Comparison of ENCODE assay signal across 40 cellular contexts in genomic region chr7:113986216-113986615, GRCh38.
"Had no signal": no experiment of that assay in that cellular context is flagged by ENCODE, and none has a peak within 500 bp of the region (broad histone marks: within the 10 kb centered on the region; RNA-seq: fewer than 3 reads in every experiment).

No MANE protein-coding gene starts in this region.

- H3K4me3 Mint-ChIP-seq: activated naive CD4-positive, alpha-beta T cell treated with anti-CD3 and anti-CD28 coated beads for 36 hours; activated naive CD4-positive, alpha-beta T cell treated with anti-CD3 and anti-CD28 coated beads, Interleukin-2, amount 10 ng/mL, durations not matched to agents 7 days and 5 days; activated naive CD4-positive, alpha-beta T cell treated with anti-CD3 and anti-CD28 coated beads, Interleukin-2, amount 50 U/mL, for 24 hours; activated naive CD8-positive, alpha-beta T cell; activated naive CD8-positive, alpha-beta T cell treated with anti-CD3 and anti-CD28 coated beads for 36 hours; activated naive CD8-positive, alpha-beta T cell treated with anti-CD3 and anti-CD28 coated beads, Interleukin-2, amount 10 ng/mL, durations not matched to agents 7 days and 5 days; activated naive CD8-positive, alpha-beta T cell treated with anti-CD3 and anti-CD28 coated beads, Interleukin-2, amount 50 U/mL, for 24 hours; activated T-cell treated with anti-CD3 and anti-CD28 coated beads, Interleukin-2, amount 50 U/mL, for 24 hours; activated T-cell treated with anti-CD3 and anti-CD28 coated beads, Interleukin-2, amount 50 U/mL, for 4 hours; activated T-cell treated with anti-CD3 and anti-CD28 coated beads, Interleukin-2, amount 50 U/mL, for 72 hours; activated T-helper 1 cell treated with anti-CD3 and anti-CD28 coated beads, Interleukin-12 subunit alpha, Interleukin-12 subunit beta, Interleukin-2, Interleukin-4 antibody, amounts not matched to agents 30 ng/mL and 10 ng/mL and 1 ng/mL, durations not matched to agents 14 hours and 24 hours and 36 hours; activated T-helper 17 cell treated with anti-CD3 and anti-CD28 coated beads, Interleukin-2, amount 50 U/mL, for 72 hours; brain; central memory CD8-positive, alpha-beta T cell had no signal

- H3K4me1 ChIP-seq: adrenal gland, ascending aorta, body of pancreas, breast epithelium had no signal

- FAIRE-seq: astrocyte, bronchial epithelial cell had no signal

- H3K4me1 Mint-ChIP-seq: activated naive CD4-positive, alpha-beta T cell treated with anti-CD3 and anti-CD28 coated beads, Interleukin-2, amount 10 ng/mL, durations not matched to agents 7 days and 5 days; activated naive CD4-positive, alpha-beta T cell treated with anti-CD3 and anti-CD28 coated beads, Interleukin-2, amount 50 U/mL, for 24 hours; activated naive CD8-positive, alpha-beta T cell treated with anti-CD3 and anti-CD28 coated beads for 36 hours; activated naive CD8-positive, alpha-beta T cell treated with anti-CD3 and anti-CD28 coated beads, Interleukin-2, amount 10 ng/mL, durations not matched to agents 7 days and 5 days; activated naive CD8-positive, alpha-beta T cell treated with anti-CD3 and anti-CD28 coated beads, Interleukin-2, amount 50 U/mL, for 24 hours; activated T-helper 17 cell treated with anti-CD3 and anti-CD28 coated beads, Interleukin-2, amount 50 U/mL, for 72 hours; brain; central memory CD8-positive, alpha-beta T cell had no signal

- H3K27ac Mint-ChIP-seq: activated naive CD4-positive, alpha-beta T cell treated with anti-CD3 and anti-CD28 coated beads for 36 hours; activated naive CD4-positive, alpha-beta T cell treated with anti-CD3 and anti-CD28 coated beads, Interleukin-2, amount 10 ng/mL, durations not matched to agents 7 days and 5 days; activated naive CD4-positive, alpha-beta T cell treated with anti-CD3 and anti-CD28 coated beads, Interleukin-2, amount 50 U/mL, for 24 hours; activated naive CD4-positive, alpha-beta T cell treated with anti-CD3 and anti-CD28 coated beads, Interleukin-2, amount 50 U/mL, for 72 hours; activated naive CD8-positive, alpha-beta T cell; activated naive CD8-positive, alpha-beta T cell treated with anti-CD3 and anti-CD28 coated beads for 36 hours; activated naive CD8-positive, alpha-beta T cell treated with anti-CD3 and anti-CD28 coated beads, Interleukin-2, amount 10 ng/mL, durations not matched to agents 7 days and 5 days; activated naive CD8-positive, alpha-beta T cell treated with anti-CD3 and anti-CD28 coated beads, Interleukin-2, amount 50 U/mL, for 24 hours; activated T-cell treated with anti-CD3 and anti-CD28 coated beads, Interleukin-2, amount 50 U/mL, for 24 hours; activated T-cell treated with anti-CD3 and anti-CD28 coated beads, Interleukin-2, amount 50 U/mL, for 72 hours; activated T-helper 1 cell treated with anti-CD3 and anti-CD28 coated beads, Interleukin-12 subunit alpha, Interleukin-12 subunit beta, Interleukin-2, Interleukin-4 antibody, amounts not matched to agents 30 ng/mL and 10 ng/mL and 1 ng/mL, durations not matched to agents 14 hours and 24 hours and 36 hours; activated T-helper 17 cell treated with anti-CD3 and anti-CD28 coated beads, Interleukin-2, amount 50 U/mL, for 72 hours; activated T-helper 2 cell treated with anti-CD3 and anti-CD28 coated beads, Interferon-gamma antibody, Interleukin-2, Interleukin-4, amounts not matched to agents 10 μg/mL and 5 μg/mL and 100 μg/mL, durations not matched to agents 14 hours and 24 hours and 36 hours; brain had no signal

- H3K9me3 Mint-ChIP-seq: activated naive CD4-positive, alpha-beta T cell treated with anti-CD3 and anti-CD28 coated beads for 36 hours; activated naive CD4-positive, alpha-beta T cell treated with anti-CD3 and anti-CD28 coated beads, Interleukin-2, amount 10 ng/mL, durations not matched to agents 7 days and 5 days; activated naive CD4-positive, alpha-beta T cell treated with anti-CD3 and anti-CD28 coated beads, Interleukin-2, amount 50 U/mL, for 24 hours; activated naive CD8-positive, alpha-beta T cell treated with anti-CD3 and anti-CD28 coated beads for 36 hours; activated naive CD8-positive, alpha-beta T cell treated with anti-CD3 and anti-CD28 coated beads, Interleukin-2, amount 10 ng/mL, durations not matched to agents 7 days and 5 days; activated naive CD8-positive, alpha-beta T cell treated with anti-CD3 and anti-CD28 coated beads, Interleukin-2, amount 50 U/mL, for 24 hours; activated T-cell treated with anti-CD3 and anti-CD28 coated beads, Interleukin-2, amount 50 U/mL, for 24 hours; activated T-cell treated with anti-CD3 and anti-CD28 coated beads, Interleukin-2, amount 50 U/mL, for 4 hours; activated T-cell treated with anti-CD3 and anti-CD28 coated beads, Interleukin-2, amount 50 U/mL, for 72 hours; activated T-helper 1 cell treated with anti-CD3 and anti-CD28 coated beads, Interleukin-12 subunit alpha, Interleukin-12 subunit beta, Interleukin-2, Interleukin-4 antibody, amounts not matched to agents 30 ng/mL and 10 ng/mL and 1 ng/mL, durations not matched to agents 14 hours and 24 hours and 36 hours; activated T-helper 17 cell treated with anti-CD3 and anti-CD28 coated beads, Interleukin-2, amount 50 U/mL, for 72 hours; activated T-helper 2 cell treated with anti-CD3 and anti-CD28 coated beads, Interferon-gamma antibody, Interleukin-2, Interleukin-4, amounts not matched to agents 10 μg/mL and 5 μg/mL and 100 μg/mL, durations not matched to agents 14 hours and 24 hours and 36 hours; brain; central memory CD8-positive, alpha-beta T cell had no signal

- DNase-seq: activated effector memory CD4-positive, alpha-beta T cell treated with anti-CD3 and anti-CD28 coated beads, Interleukin-2, amount 50 U/mL, for 16 hours; activated effector memory CD4-positive, alpha-beta T cell treated with Interleukin-2 at 50 U/mL for 16 hours; activated gamma-delta T cell; activated gamma-delta T cell treated with Interleukin-2 at 50 U/mL for 16 hours; activated naive CD4-positive, alpha-beta T cell; activated naive CD4-positive, alpha-beta T cell treated with anti-CD3 and anti-CD28 coated beads for 36 hours; activated naive CD4-positive, alpha-beta T cell treated with anti-CD3 and anti-CD28 coated beads, Interleukin-2, amount 10 ng/mL, durations not matched to agents 7 days and 5 days; activated naive CD4-positive, alpha-beta T cell treated with anti-CD3 and anti-CD28 coated beads, Interleukin-2, amount 50 U/mL, for 16 hours; activated naive CD4-positive, alpha-beta T cell treated with Interleukin-2 at 50 U/mL for 16 hours; activated naive CD8-positive, alpha-beta T cell treated with anti-CD3 and anti-CD28 coated beads for 36 hours; activated naive CD8-positive, alpha-beta T cell treated with anti-CD3 and anti-CD28 coated beads, Interleukin-2, amount 10 ng/mL, durations not matched to agents 7 days and 5 days; activated naive CD8-positive, alpha-beta T cell treated with anti-CD3 and anti-CD28 coated beads, Interleukin-2, amount 50 U/mL, for 24 hours; activated T-cell treated with anti-CD3 and anti-CD28 coated beads, Interleukin-2, amount 50 U/mL, for 1 hour; activated T-cell treated with anti-CD3 and anti-CD28 coated beads, Interleukin-2, amount 50 U/mL, for 24 hours; activated T-cell treated with anti-CD3 and anti-CD28 coated beads, Interleukin-2, amount 50 U/mL, for 4 hours; activated T-cell treated with anti-CD3 and anti-CD28 coated beads, Interleukin-2, amount 50 U/mL, for 48 hours; activated T-cell treated with anti-CD3 and anti-CD28 coated beads, Interleukin-2, amount 50 U/mL, for 72 hours; adrenal gland; amniotic stem cell; amygdala; anterior cingulate cortex; aorta; body of pancreas; brain microvascular endothelial cell; caudate nucleus; central memory CD4-positive, alpha-beta T cell; cerebellar nuclear complex had no signal

- H3K4me3 ChIP-seq: adrenal gland, ascending aorta, body of pancreas, breast epithelium, cardiac muscle cell had no signal

- ATAC-seq: activated naive CD4-positive, alpha-beta T cell treated with anti-CD3 and anti-CD28 coated beads, Interleukin-2, amount 50 U/mL, for 72 hours; activated naive CD8-positive, alpha-beta T cell treated with anti-CD3 and anti-CD28 coated beads, Interleukin-2, amount 50 U/mL, for 24 hours; activated T-cell treated with anti-CD3 and anti-CD28 coated beads, Interleukin-2, amount 50 U/mL, for 4 hours; activated T-cell treated with anti-CD3 and anti-CD28 coated beads, Interleukin-2, amount 50 U/mL, for 72 hours; activated T-helper 17 cell treated with anti-CD3 and anti-CD28 coated beads, Interleukin-2, amount 50 U/mL, for 72 hours; body of pancreas had no signal

- H3K27ac ChIP-seq: adrenal gland, ascending aorta, body of pancreas, brain microvascular endothelial cell, breast epithelium, cardiac muscle cell had no signal

- H3K9me3 ChIP-seq: adrenal gland, ascending aorta, body of pancreas, breast epithelium had no signal

- H3K36me3 Mint-ChIP-seq: activated naive CD4-positive, alpha-beta T cell treated with anti-CD3 and anti-CD28 coated beads, Interleukin-2, amount 10 ng/mL, durations not matched to agents 7 days and 5 days; activated naive CD4-positive, alpha-beta T cell treated with anti-CD3 and anti-CD28 coated beads, Interleukin-2, amount 50 U/mL, for 24 hours; activated naive CD4-positive, alpha-beta T cell treated with anti-CD3 and anti-CD28 coated beads, Interleukin-2, amount 50 U/mL, for 72 hours; activated naive CD8-positive, alpha-beta T cell; activated naive CD8-positive, alpha-beta T cell treated with anti-CD3 and anti-CD28 coated beads for 36 hours; activated naive CD8-positive, alpha-beta T cell treated with anti-CD3 and anti-CD28 coated beads, Interleukin-2, amount 10 ng/mL, durations not matched to agents 7 days and 5 days; brain had no signal

- H3K27me3 ChIP-seq: adrenal gland, ascending aorta, body of pancreas, brain microvascular endothelial cell, breast epithelium, cardiac muscle cell had no signal

- H3K27me3 Mint-ChIP-seq: activated naive CD4-positive, alpha-beta T cell treated with anti-CD3 and anti-CD28 coated beads, Interleukin-2, amount 10 ng/mL, durations not matched to agents 7 days and 5 days; activated naive CD4-positive, alpha-beta T cell treated with anti-CD3 and anti-CD28 coated beads, Interleukin-2, amount 50 U/mL, for 24 hours; activated naive CD8-positive, alpha-beta T cell; activated naive CD8-positive, alpha-beta T cell treated with anti-CD3 and anti-CD28 coated beads, Interleukin-2, amount 10 ng/mL, durations not matched to agents 7 days and 5 days; central memory CD8-positive, alpha-beta T cell had no signal

- H3K36me3 ChIP-seq: adrenal gland, ascending aorta, brain microvascular endothelial cell, breast epithelium, cardiac muscle cell had no signal
